Comparison of ENCODE assay signal across 7 cellular contexts in the genomic region with DNA sequence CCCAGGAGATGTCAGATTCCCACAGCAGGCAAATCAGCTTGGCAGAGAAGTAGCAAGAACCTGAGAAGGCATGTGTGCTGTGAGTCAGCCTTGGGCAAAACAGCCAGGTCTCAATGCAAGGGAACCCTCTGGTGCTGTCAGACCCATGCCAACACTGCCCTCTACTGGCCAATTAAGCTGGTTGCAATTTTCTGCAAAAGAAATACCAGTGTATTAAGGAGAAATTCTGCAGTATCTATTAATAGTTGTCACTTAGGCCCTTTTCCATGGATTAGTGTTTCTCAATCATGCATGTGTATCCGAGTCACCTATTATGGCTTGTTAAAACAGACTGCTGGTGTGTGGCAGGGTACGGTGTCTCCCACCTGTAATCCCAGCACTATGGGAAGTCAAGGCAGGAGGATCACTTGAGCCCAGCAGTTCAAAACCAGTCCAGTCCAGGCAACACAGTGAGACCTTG. TPM values are rescaled to one million over a fixed set of nuclear protein-coding genes. Genes with fewer than 3 reads are reported as not detected.
A peak's percentile ranks its signal among the peaks of the same experiment; 100 is the strongest.
DNase-seq lines count a peak whose midpoint lies in the region; ATAC-seq and TF ChIP-seq lines count a peak whose summit lies in the region.

No MANE protein-coding gene starts in this region.

- 49 to 50% methylated on average over 2 of the region's 2 CpGs for WGBS in gastroesophageal sphincter (ENCODE audit: low coverage in 1 of 2), 2 donors
- WGBS in thyroid gland, 2 donors, result 46 to 49% methylated on average over 2 of the region's 2 CpGs

- no peaks in the 10 kb centered on the region for H3K36me3 ChIP-seq in MM.1S (replicated peaks; ENCODE audit: insufficient read depth, low read length)
- peaks cover 0 to 25% of the 10 kb centered on the region in 2 donors for H3K36me3 ChIP-seq in gastroesophageal sphincter
- H3K36me3 ChIP-seq in thyroid gland, result no peaks in the 10 kb centered on the region

- peak; percentile 91 for ATAC-seq in gastroesophageal sphincter

- peak overlapping the region; percentile 69 for H3K27ac Mint-ChIP-seq in osteocyte (ENCODE audit: unreplicated experiment)

- H3K4me3 ChIP-seq in GM12875 (ENCODE audit: low read depth, low read length) (no peak overlapping the region), MM.1S (ENCODE audit: low read length) (no peak overlapping the region), gastroesophageal sphincter (no peak overlapping the region), thyroid gland (replicated peaks in 1 of 3) (no peak overlapping the region)

- H3K9me3 Mint-ChIP-seq in osteocyte (ENCODE audit: unreplicated experiment), result no peaks in the 10 kb centered on the region

- TF ChIP-seq POLR2A in gastroesophageal sphincter (IDR thresholded peaks at IDR 0.05), result no peak
- TF ChIP-seq POLR2A in thyroid gland (IDR thresholded peaks at IDR 0.05), result no peak

- in situ Hi-C loops in SK-MEL-5 (cut with HindIII; ENCODE audit: low pct_unique_long_range_greater_than_20kb, low sequenced_read_pairs), result no loop called here

- H3K4me1 ChIP-seq in MM.1S (ENCODE audit: low read length), result no peaks in the 10 kb centered on the region
- H3K4me1 ChIP-seq in gastroesophageal sphincter, result peaks cover 8 to 49% (median 11%) of the 10 kb centered on the region in 3 donors
- H3K4me1 ChIP-seq in thyroid gland, result peaks cover 0 to 5% of the 10 kb centered on the region in 2 donors

- H3K4me1 Mint-ChIP-seq in osteocyte (ENCODE audit: unreplicated experiment), result peaks cover 15% of the 10 kb centered on the region

- DNase-seq in MM.1S (peak; percentile 82), SK-MEL-5 (ENCODE audit: low read depth, low spot score) (peak; percentile 91), osteocyte (ENCODE audit: extremely low spot score, unreplicated experiment) (peak; percentile 90), thyroid gland (peak; percentile 74 to 81)
- DNase-seq in activated gamma-delta T cell treated with anti-CD3 and anti-CD28 coated beads, Interleukin-2, amount 50 U/mL, for 16 hours (ENCODE audit: low read depth), result peak; percentile 55

- intact Hi-C loops in thyroid gland (cut with DNase I), result loop anchor here (5.0 kb wide), 2 partner anchors 153 to 162 kb away; no protein-coding TSS in a partner anchor

- no peaks in the 10 kb centered on the region for H3K9me2 ChIP-seq in MM.1S (replicated peaks; ENCODE audit: insufficient read depth, low read length)

- TF ChIP-seq CTCF in GM12875 (IDR thresholded peaks at IDR 0.05; ENCODE audit: borderline replicate concordance, insufficient read depth, low read depth, low read length) (peak; percentile 71), MM.1S (IDR thresholded peaks at IDR 0.05; ENCODE audit: low read length) (peak; percentile 92), gastroesophageal sphincter (IDR thresholded peaks at IDR 0.05) (peak; percentile 88 to 92 (median 90)), osteocyte (IDR thresholded peaks at IDR 0.05) (peak; percentile 91), thyroid gland (IDR thresholded peaks at IDR 0.05) (peak; percentile 73 to 91 (median 86))

- H4K20me1 ChIP-seq in MM.1S (ENCODE audit: insufficient read depth, low read length), result no peaks in the 10 kb centered on the region; the same call in 1 of the 2 replicates

- H3K4me2 ChIP-seq in MM.1S (ENCODE audit: low read depth, low read length), result no peak overlapping the region

- no peak overlapping the region for H3K9ac ChIP-seq in MM.1S (ENCODE audit: low read length)

- peaks cover 5% of the 10 kb centered on the region; the same call in 1 of the 2 replicates for H3K79me2 ChIP-seq in MM.1S (ENCODE audit: low read length)

- TF ChIP-seq EP300 in gastroesophageal sphincter (IDR thresholded peaks at IDR 0.05), result no peak

- no peak overlapping the region for H2AFZ ChIP-seq in MM.1S (ENCODE audit: low read length)

- H3K36me3 Mint-ChIP-seq in osteocyte (ENCODE audit: unreplicated experiment), result peaks cover 19% of the 10 kb centered on the region

- H3K27me3 ChIP-seq in MM.1S (replicated peaks; ENCODE audit: insufficient read depth, low read length) (no peaks in the 10 kb centered on the region), gastroesophageal sphincter (no peaks in the 10 kb centered on the region), thyroid gland (no peaks in the 10 kb centered on the region)

- H3K9me3 ChIP-seq in MM.1S (replicated peaks; ENCODE audit: insufficient read depth, low read length), result no peaks in the 10 kb centered on the region
- H3K9me3 ChIP-seq in gastroesophageal sphincter, result no peaks in the 10 kb centered on the region
- H3K9me3 ChIP-seq in thyroid gland, result no peaks in the 10 kb centered on the region

- H3K27ac ChIP-seq in MM.1S (ENCODE audit: low read length), result no peak overlapping the region
- no peak overlapping the region for H3K27ac ChIP-seq in gastroesophageal sphincter
- no peak overlapping the region for H3K27ac ChIP-seq in thyroid gland

- no peak overlapping the region for H3K4me3 Mint-ChIP-seq in osteocyte (ENCODE audit: unreplicated experiment)

- no peaks in the 10 kb centered on the region for H3K27me3 Mint-ChIP-seq in osteocyte (ENCODE audit: unreplicated experiment)

- no peaks in the 10 kb centered on the region for H3F3A ChIP-seq in MM.1S (ENCODE audit: insufficient read depth, low read length)

RNA-seq across cellular contexts. Expression of a gene that starts 26.2 kb away (rescaled TPM):
- total RNA-seq in SK-MEL-5 (2014; rRNA removed; shearing (Covaris generic)), result 55.3 and 61.9 TPM in 2 replicates
- polyA plus RNA-seq in SK-MEL-5 (2015; cell fraction: cytosol; rRNA removed), result 154 and 219 TPM in 2 replicates
- 138 and 148 TPM in 2 replicates for polyA plus RNA-seq in SK-MEL-5 (2015; cell fraction: nucleus; rRNA removed)
- total RNA-seq in gastroesophageal sphincter (100 to 1,000 TPM; 214 to 351 (median 231) TPM), osteocyte (275 and 295 TPM in 2 replicates), thyroid gland (100 to 1,000 TPM in 1 of 4 donors, 10 to 100 TPM in 3; 75.5 to 103 (median 88.0) TPM)
